ENCODE assay signal across 9 cellular contexts in genomic region chr11:118619444-118620205, GRCh38. TPM values are rescaled to one million over a fixed set of nuclear protein-coding genes. Genes with fewer than 3 reads are reported as not detected.
A peak's percentile ranks its signal among the peaks of the same experiment; 100 is the strongest.
DNase-seq lines count a peak whose midpoint lies in the region; ATAC-seq and TF ChIP-seq lines count a peak whose summit lies in the region.
"Had no signal": no experiment of that assay in that cellular context is flagged by ENCODE, and none has a peak within 500 bp of the region (broad histone marks: within the 10 kb centered on the region; RNA-seq: fewer than 3 reads in every experiment).

No MANE protein-coding gene starts in this region.

- H3K36me3 ChIP-seq in skeletal muscle satellite cell (ENCODE audit: insufficient read depth, low read length) = peaks cover 38% of the 10 kb centered on the region

- peak overlapping the region; percentile 87 for H3K27ac Mint-ChIP-seq in HFFc6
- H3K27ac Mint-ChIP-seq in activated naive CD8-positive, alpha-beta T cell treated with anti-CD3 and anti-CD28 coated beads, Interleukin-2, amount 10 ng/mL, durations not matched to agents 7 days and 5 days = no peak overlapping the region
- H3K27ac Mint-ChIP-seq: memory B cell had no signal

- H3K9me3 ChIP-seq in skeletal muscle satellite cell (replicated peaks; ENCODE audit: low read length) = no peaks in the 10 kb centered on the region

- peak overlapping the region; percentile 88 for H3K9ac ChIP-seq in skeletal muscle satellite cell (ENCODE audit: low read depth, low read length)

- H3K36me3 Mint-ChIP-seq in HFFc6 (ENCODE audit: low read depth) = peaks cover 32% of the 10 kb centered on the region
- no peaks in the 10 kb centered on the region for H3K36me3 Mint-ChIP-seq in activated naive CD8-positive, alpha-beta T cell treated with anti-CD3 and anti-CD28 coated beads, Interleukin-2, amount 10 ng/mL, durations not matched to agents 7 days and 5 days

- peaks cover 94% of the 10 kb centered on the region for H3K4me1 Mint-ChIP-seq in HFFc6 (ENCODE audit: low read depth)
- peaks cover 6% of the 10 kb centered on the region for H3K4me1 Mint-ChIP-seq in activated naive CD8-positive, alpha-beta T cell treated with anti-CD3 and anti-CD28 coated beads, Interleukin-2, amount 10 ng/mL, durations not matched to agents 7 days and 5 days

- peak overlapping the region; percentile 79 for H3K4me2 ChIP-seq in skeletal muscle satellite cell (ENCODE audit: low read length)

- H3K4me1 ChIP-seq in skeletal muscle satellite cell (ENCODE audit: control insufficient read depth, insufficient read depth, low read length) = peaks cover 74% of the 10 kb centered on the region

- H3K4me3 Mint-ChIP-seq in HFFc6 = peak overlapping the region; percentile 79
- no peak overlapping the region for H3K4me3 Mint-ChIP-seq in activated naive CD8-positive, alpha-beta T cell treated with anti-CD3 and anti-CD28 coated beads, Interleukin-2, amount 10 ng/mL, durations not matched to agents 7 days and 5 days
- H3K4me3 Mint-ChIP-seq: memory B cell had no signal

- no peak for TF ChIP-seq POLR2A in erythroblast (IDR thresholded peaks at IDR 0.05; ENCODE audit: low read length)

- peak overlapping the region; percentile 54 for H3K4me3 ChIP-seq in skeletal muscle satellite cell (ENCODE audit: low read length)

- intact Hi-C loops in left ventricle myocardium superior (cut with micrococcal nuclease) = no loop called here

- H3K9me3 Mint-ChIP-seq in HFFc6 = no peaks in the 10 kb centered on the region
- no peaks in the 10 kb centered on the region for H3K9me3 Mint-ChIP-seq in activated naive CD8-positive, alpha-beta T cell treated with anti-CD3 and anti-CD28 coated beads, Interleukin-2, amount 10 ng/mL, durations not matched to agents 7 days and 5 days
- H3K9me3 Mint-ChIP-seq: memory B cell had no signal

- POLR2A ChIA-PET in activated naive CD8-positive, alpha-beta T cell treated with anti-CD3 and anti-CD28 coated beads, Interleukin-2, amount 10 ng/mL, durations not matched to agents 7 days and 5 days (lab: Charles Lee) = no interaction called here

- H3K27me3 Mint-ChIP-seq in HFFc6 (ENCODE audit: insufficient read depth) = peaks cover 4% of the 10 kb centered on the region
- peaks cover 18% of the 10 kb centered on the region for H3K27me3 Mint-ChIP-seq in activated naive CD8-positive, alpha-beta T cell treated with anti-CD3 and anti-CD28 coated beads, Interleukin-2, amount 10 ng/mL, durations not matched to agents 7 days and 5 days

- no peak for TF ChIP-seq CTCF in HFFc6 (IDR thresholded peaks at IDR 0.05)

- no peak for ATAC-seq in activated naive CD8-positive, alpha-beta T cell treated with anti-CD3 and anti-CD28 coated beads, Interleukin-2, amount 10 ng/mL, durations not matched to agents 7 days and 5 days (ENCODE audit: low read depth)
- peak; percentile 7 for ATAC-seq in left ventricle myocardium superior
- no peak for ATAC-seq in HG02938 (IDR thresholded peaks at IDR 0.05; ENCODE audit: unreplicated experiment)

- no peaks in the 10 kb centered on the region for H3K27me3 ChIP-seq in skeletal muscle satellite cell (ENCODE audit: control insufficient read depth, insufficient read depth, low read length)

- DNase-seq in HFFc6 = peak; percentile 97
- peak; percentile 8 for DNase-seq in activated naive CD8-positive, alpha-beta T cell treated with anti-CD3 and anti-CD28 coated beads, Interleukin-2, amount 10 ng/mL, durations not matched to agents 7 days and 5 days
- DNase-seq in left ventricle myocardium superior = peak; percentile 41
- no peak for DNase-seq in NCI-H82 treated with DMSO at 0.1 percent for 48 hours (lab: John Stamatoyannopoulos, UW; ENCODE audit: unreplicated experiment)
- DNase-seq in erythroblast (lab: John Stamatoyannopoulos, UW) = no peak
- DNase-seq in activated T-cell treated with anti-CD3 and anti-CD28 coated beads, Interleukin-2, amount 50 U/mL, for 48 hours = no peak

RNA-seq across cellular contexts. Expression of gene PHLDB1, which starts 12.2 kb away (rescaled TPM):
- 100 to 1,000 TPM; 106 to 121 (median 114) TPM for total RNA-seq in HFFc6 (2021; fragmentation: NEBNext Ultra II Directional; extraction: Animal tissue kit (Norgen Biotek cat#: 25700))
- 1 to 10 TPM; 2.7 to 3.3 TPM for total RNA-seq in activated naive CD8-positive, alpha-beta T cell treated with anti-CD3 and anti-CD28 coated beads, Interleukin-2, amount 10 ng/mL, durations not matched to agents 7 days and 5 days
- 97.7 TPM for total RNA-seq in left ventricle myocardium superior
- 107 and 124 TPM in 2 replicates for total RNA-seq in skeletal muscle satellite cell (2012; rRNA removed)

RNA-seq across cellular contexts. Expression of gene ARCN1, which starts 47.4 kb away (rescaled TPM):
- 100 to 1,000 TPM; 271 to 331 (median 319) TPM for total RNA-seq in HFFc6 (2021; fragmentation: NEBNext Ultra II Directional; extraction: Animal tissue kit (Norgen Biotek cat#: 25700))
- 100 to 1,000 TPM; 107 to 108 TPM for total RNA-seq in activated naive CD8-positive, alpha-beta T cell treated with anti-CD3 and anti-CD28 coated beads, Interleukin-2, amount 10 ng/mL, durations not matched to agents 7 days and 5 days
- 97.1 TPM for total RNA-seq in left ventricle myocardium superior
- 161 and 162 TPM in 2 replicates for total RNA-seq in skeletal muscle satellite cell (2012; rRNA removed)

RNA-seq across cellular contexts. Expression of gene IFT46, which starts 53.9 kb away (rescaled TPM):
- 10 to 100 TPM; 17.3 to 22.4 (median 20.2) TPM for total RNA-seq in HFFc6 (2021; fragmentation: NEBNext Ultra II Directional; extraction: Animal tissue kit (Norgen Biotek cat#: 25700))
- 10 to 100 TPM; 12.1 to 14.3 TPM for total RNA-seq in activated naive CD8-positive, alpha-beta T cell treated with anti-CD3 and anti-CD28 coated beads, Interleukin-2, amount 10 ng/mL, durations not matched to agents 7 days and 5 days
- 22.4 TPM for total RNA-seq in left ventricle myocardium superior
- 31.2 and 40.6 TPM in 2 replicates for total RNA-seq in skeletal muscle satellite cell (2012; rRNA removed)

RNA-seq across cellular contexts. Expression of gene TREH, which starts 59.8 kb away (rescaled TPM):
- under 1 TPM in 1 of 6 experiments, not detected in 5; 0.07 TPM for total RNA-seq in HFFc6 (2021; fragmentation: NEBNext Ultra II Directional; extraction: Animal tissue kit (Norgen Biotek cat#: 25700))
- not detected for total RNA-seq in activated naive CD8-positive, alpha-beta T cell treated with anti-CD3 and anti-CD28 coated beads, Interleukin-2, amount 10 ng/mL, durations not matched to agents 7 days and 5 days
- total RNA-seq in left ventricle myocardium superior = not detected
- total RNA-seq in skeletal muscle satellite cell (2012; rRNA removed) = not detected in 2 replicates

Comparison
In these comparisons a context has a peak if more than half of its experiments do, and no peak if none do; other contexts are left out.
1. DNase-seq: peak in HFFc6 (single experiment), activated naive CD8-positive, alpha-beta T cell treated with anti-CD3 and anti-CD28 coated beads, Interleukin-2, amount 10 ng/mL, durations not matched to agents 7 days and 5 days (single experiment) and left ventricle myocardium superior (single experiment); none in NCI-H82 treated with DMSO at 0.1 percent for 48 hours (single experiment), erythroblast (0 of 2) and activated T-cell treated with anti-CD3 and anti-CD28 coated beads, Interleukin-2, amount 50 U/mL, for 48 hours (0 of 2).
2. RNA of gene PHLDB1, which starts 12.2 kb away (total RNA-seq): 106 to 121 TPM in HFFc6 and 97.7 TPM in left ventricle myocardium superior (single experiment); 2.7 to 3.3 TPM in activated naive CD8-positive, alpha-beta T cell treated with anti-CD3 and anti-CD28 coated beads, Interleukin-2, amount 10 ng/mL, durations not matched to agents 7 days and 5 days; every median in the first group is over 10 times any median in the second.